30 cellular contexts compared by ENCODE assay signal in the genomic region with DNA sequence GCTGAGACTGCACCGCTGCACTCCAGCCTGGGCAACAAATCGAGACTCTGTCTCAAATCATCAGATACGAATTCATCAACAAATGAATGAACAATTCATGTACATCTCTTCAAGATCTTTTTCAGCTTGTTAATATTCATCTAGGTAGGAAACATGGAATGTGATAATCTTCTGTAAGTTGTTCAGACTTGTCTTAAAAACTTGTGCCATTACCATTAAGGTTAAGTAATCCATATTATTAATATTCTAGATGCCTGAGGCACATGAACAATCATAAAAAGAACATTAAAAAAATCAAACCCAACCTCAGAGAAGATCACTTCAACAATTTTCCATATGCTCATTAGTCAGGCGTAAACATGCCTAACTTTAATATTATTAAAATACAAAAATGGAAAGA. TPM values are rescaled to one million over a fixed set of nuclear protein-coding genes. Genes with fewer than 3 reads are reported as not detected.
A peak's percentile ranks its signal among the peaks of the same experiment; 100 is the strongest.
DNase-seq lines count a peak whose midpoint lies in the region; ATAC-seq and TF ChIP-seq lines count a peak whose summit lies in the region.
"Had no signal": no experiment of that assay in that cellular context is flagged by ENCODE, and none has a peak within 500 bp of the region (broad histone marks: within the 10 kb centered on the region; RNA-seq: fewer than 3 reads in every experiment).

No MANE protein-coding gene starts in this region.

- no peaks in the 10 kb centered on the region for H3K27me3 ChIP-seq in suprapubic skin
- H3K27me3 ChIP-seq: BE2C, SJSA1 had no signal

- H3K36me3 Mint-ChIP-seq in T-helper 2 cell treated with Interferon-gamma antibody and Interleukin-4, amounts not matched to agents 5 μg/mL and 100 μg/mL, for 36 hours (ENCODE audit: low read depth): peaks cover 15% of the 10 kb centered on the region
- H3K36me3 Mint-ChIP-seq in natural killer cell: no peaks in the 10 kb centered on the region
- H3K36me3 Mint-ChIP-seq in natural killer cell treated with Interleukin-12 subunit alpha and Interleukin-12 subunit beta and Interleukin-15 and Interleukin-18, amount 100 ng/mL, for 72 hours: peaks cover 8% of the 10 kb centered on the region

- DNase-seq in T-helper 2 cell treated with Interferon-gamma antibody and Interleukin-4, amounts not matched to agents 5 μg/mL and 100 μg/mL, for 36 hours (ENCODE audit: low spot score): no peak
- DNase-seq in T-helper 2 cell (no peak), natural killer cell (no peak), suprapubic skin (ENCODE audit: low spot score in 2 of 2) (no peak)
- no peak for DNase-seq in natural killer cell treated with Interleukin-12 subunit alpha and Interleukin-12 subunit beta and Interleukin-15 and Interleukin-18, amount 100 ng/mL, for 72 hours (ENCODE audit: low spot score)
- DNase-seq: BE2C; CD8-positive, alpha-beta memory T cell; DMS 273 treated with DMSO at 0.1 percent for 48 hours; DMS79 treated with DMSO at 0.1 percent for 48 hours; GF-D8; NCI-H1048; NCI-H1417; NCI-H1694; NCI-H2029 treated with DMSO at 0.1 percent for 48 hours; NCI-H446 treated with DMSO at 0.1 percent for 48 hours; NCI-H526; NCI-H82; NK-92 treated with Interleukin-12 subunit alpha and Interleukin-12 subunit beta, amount 100 ng/mL, for 24 hours; PC-3; Right ventricle myocardium superior had no signal

- H3K9me3 ChIP-seq in suprapubic skin: no peaks in the 10 kb centered on the region
- H3K9me3 ChIP-seq: BE2C, HAP-1, SJSA1 had no signal

- TF ChIP-seq EP300 in suprapubic skin (IDR thresholded peaks at IDR 0.05): no peak

- H3K27ac Mint-ChIP-seq in T-helper 2 cell treated with Interferon-gamma antibody and Interleukin-4, amounts not matched to agents 5 μg/mL and 100 μg/mL, for 36 hours: peak overlapping the region; percentile 21
- H3K27ac Mint-ChIP-seq in natural killer cell: peak overlapping the region; percentile 19 to 24
- no peak overlapping the region for H3K27ac Mint-ChIP-seq in natural killer cell treated with Interleukin-12 subunit alpha and Interleukin-12 subunit beta and Interleukin-15 and Interleukin-18, amount 100 ng/mL, for 72 hours
- H3K27ac Mint-ChIP-seq: GM23338 had no signal

- peak overlapping the region; percentile 43 for H3K27ac ChIP-seq in suprapubic skin
- H3K27ac ChIP-seq: 22Rv1, KMS-11, SJSA1 had no signal

- ATAC-seq in natural killer cell: no peak
- no peak for ATAC-seq in natural killer cell treated with Interleukin-12 subunit alpha and Interleukin-12 subunit beta and Interleukin-15 and Interleukin-18, amount 100 ng/mL, for 72 hours
- peak; percentile 30 for ATAC-seq in esophagus mucosa
- no peak for ATAC-seq in HG03520 (IDR thresholded peaks at IDR 0.05; ENCODE audit: unreplicated experiment)
- ATAC-seq in GM18870 (IDR thresholded peaks at IDR 0.05; ENCODE audit: unreplicated experiment): no peak
- ATAC-seq: GM23338, PC-3 had no signal

- peaks cover 52% of the 10 kb centered on the region for H3K4me1 Mint-ChIP-seq in T-helper 2 cell treated with Interferon-gamma antibody and Interleukin-4, amounts not matched to agents 5 μg/mL and 100 μg/mL, for 36 hours (ENCODE audit: low read depth)
- H3K4me1 Mint-ChIP-seq in natural killer cell: peaks cover 62 to 80% of the 10 kb centered on the region in 2 donors
- H3K4me1 Mint-ChIP-seq in natural killer cell treated with Interleukin-12 subunit alpha and Interleukin-12 subunit beta and Interleukin-15 and Interleukin-18, amount 100 ng/mL, for 72 hours (ENCODE audit: low read depth in 2 of 2): peaks cover 52 to 66% of the 10 kb centered on the region in 2 donors

- H3K9me3 Mint-ChIP-seq in T-helper 2 cell treated with Interferon-gamma antibody and Interleukin-4, amounts not matched to agents 5 μg/mL and 100 μg/mL, for 36 hours: no peaks in the 10 kb centered on the region
- no peaks in the 10 kb centered on the region for H3K9me3 Mint-ChIP-seq in natural killer cell
- no peaks in the 10 kb centered on the region for H3K9me3 Mint-ChIP-seq in natural killer cell treated with Interleukin-12 subunit alpha and Interleukin-12 subunit beta and Interleukin-15 and Interleukin-18, amount 100 ng/mL, for 72 hours
- H3K9me3 Mint-ChIP-seq: CD14-positive monocyte; CD8-positive, alpha-beta memory T cell; GM23338; IgD-negative memory B cell had no signal

- no peak overlapping the region for H3K4me3 ChIP-seq in suprapubic skin
- H3K4me3 ChIP-seq: GM23338, HAP-1, SJSA1 had no signal

- 58% methylated on average over 4 of the region's 4 CpGs for WGBS in suprapubic skin

- peaks cover 66% of the 10 kb centered on the region for H3K4me1 ChIP-seq in suprapubic skin

- H3K4me3 Mint-ChIP-seq in T-helper 2 cell treated with Interferon-gamma antibody and Interleukin-4, amounts not matched to agents 5 μg/mL and 100 μg/mL, for 36 hours: no peak overlapping the region
- H3K4me3 Mint-ChIP-seq in natural killer cell: no peak overlapping the region
- no peak overlapping the region for H3K4me3 Mint-ChIP-seq in natural killer cell treated with Interleukin-12 subunit alpha and Interleukin-12 subunit beta and Interleukin-15 and Interleukin-18, amount 100 ng/mL, for 72 hours
- H3K4me3 Mint-ChIP-seq: CD14-positive monocyte; CD8-positive, alpha-beta memory T cell; GM23338; IgD-negative memory B cell had no signal

- TF ChIP-seq CTCF in natural killer cell (IDR thresholded peaks at IDR 0.05): no peak
- no peak for TF ChIP-seq CTCF in suprapubic skin (IDR thresholded peaks at IDR 0.05)

- H3K27me3 Mint-ChIP-seq in T-helper 2 cell treated with Interferon-gamma antibody and Interleukin-4, amounts not matched to agents 5 μg/mL and 100 μg/mL, for 36 hours (ENCODE audit: low read depth): no peaks in the 10 kb centered on the region
- H3K27me3 Mint-ChIP-seq in natural killer cell (ENCODE audit: low read depth in 2 of 2): no peaks in the 10 kb centered on the region
- no peaks in the 10 kb centered on the region for H3K27me3 Mint-ChIP-seq in natural killer cell treated with Interleukin-12 subunit alpha and Interleukin-12 subunit beta and Interleukin-15 and Interleukin-18, amount 100 ng/mL, for 72 hours
- H3K27me3 Mint-ChIP-seq: CD8-positive, alpha-beta memory T cell; IgD-negative memory B cell had no signal

- TF ChIP-seq POLR2A in suprapubic skin (IDR thresholded peaks at IDR 0.05): no peak

- H3K36me3 ChIP-seq in suprapubic skin: no peaks in the 10 kb centered on the region

- intact Hi-C loops in natural killer cell (cut with micrococcal nuclease): no loop called here

RNA-seq across cellular contexts. Expression of a gene that starts 36.2 kb away (rescaled TPM):
- total RNA-seq in natural killer cell (10 to 100 TPM; 21.1 to 32.5 (median 30.8) TPM), esophagus mucosa (10.0 TPM), suprapubic skin (10 to 100 TPM; 29.7 to 39.6 (median 30.5) TPM)
- total RNA-seq in natural killer cell treated with Interleukin-12 subunit alpha and Interleukin-12 subunit beta and Interleukin-15 and Interleukin-18, amount 100 ng/mL, for 72 hours: 10 to 100 TPM; 91.2 to 93.3 TPM

Comparison
In these comparisons a context has a peak if more than half of its experiments do, and no peak if none do; other contexts are left out.
1. H3K27ac Mint-ChIP-seq: peak in T-helper 2 cell treated with Interferon-gamma antibody and Interleukin-4, amounts not matched to agents 5 μg/mL and 100 μg/mL, for 36 hours (single experiment) and natural killer cell (2 of 2); none in natural killer cell treated with Interleukin-12 subunit alpha and Interleukin-12 subunit beta and Interleukin-15 and Interleukin-18, amount 100 ng/mL, for 72 hours (0 of 2).